ENCODE assay signal across 12 cellular contexts in the genomic region with DNA sequence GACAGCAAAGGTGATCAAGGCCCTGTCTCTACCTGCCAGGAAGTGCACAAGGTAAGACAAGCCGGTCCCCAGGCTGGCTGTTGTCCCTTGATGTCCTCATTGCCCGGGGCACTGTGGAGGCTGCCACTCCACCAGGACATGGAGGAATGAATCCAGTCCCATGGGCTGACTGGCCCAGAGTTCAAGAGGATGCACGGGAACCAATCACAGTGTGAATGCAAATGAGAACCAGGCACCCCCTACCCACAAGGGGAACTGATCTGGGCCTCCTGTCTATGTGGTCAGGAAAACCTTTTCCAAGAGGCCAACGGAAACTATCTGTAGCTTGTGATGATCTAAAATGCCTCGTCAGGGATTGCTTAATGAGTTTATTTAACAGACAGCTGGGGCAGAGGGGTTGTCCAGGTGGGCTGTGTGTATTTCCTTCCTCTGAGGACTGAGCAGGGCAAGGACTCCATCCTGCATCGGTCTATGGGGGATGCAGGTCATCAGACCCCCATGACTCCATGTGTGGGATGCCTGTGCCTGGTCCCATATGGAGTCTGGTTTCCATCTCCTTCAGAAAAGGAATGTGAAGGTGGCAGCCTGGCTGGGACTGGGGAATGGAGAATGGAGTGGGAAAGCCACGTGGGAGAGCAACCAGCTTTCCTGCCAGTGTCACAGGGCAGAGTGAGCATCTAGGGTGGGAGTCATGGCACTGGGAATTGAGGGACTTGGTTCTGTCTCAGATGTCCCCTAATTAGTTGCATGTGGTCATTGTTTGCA.
DNase-seq lines count a peak whose midpoint lies in the region; ATAC-seq and TF ChIP-seq lines count a peak whose summit lies in the region.
"Had no signal": no experiment of that assay in that cellular context is flagged by ENCODE, and none has a peak within 500 bp of the region (broad histone marks: within the 10 kb centered on the region; RNA-seq: fewer than 3 reads in every experiment).

No MANE protein-coding gene starts in this region.

- no peak overlapping the region for H3K4me3 Mint-ChIP-seq in activated T-cell treated with anti-CD3 and anti-CD28 coated beads, Interleukin-2, amount 50 U/mL, for 24 hours
- no peak overlapping the region for H3K4me3 Mint-ChIP-seq in stimulated activated naive B cell treated with anti-CD40 and anti-IgM and Interleukin-4, amounts not matched to agents 10 μg/mL and 1 μg/mL and 100 μg/mL, for 72 hours
- H3K4me3 Mint-ChIP-seq in glutamatergic neuron (ENCODE audit: unreplicated experiment), result no peak overlapping the region

- peak; percentile 32 for DNase-seq in activated T-cell treated with anti-CD3 and anti-CD28 coated beads, Interleukin-2, amount 50 U/mL, for 24 hours
- DNase-seq in activated T-cell treated with anti-CD3 and anti-CD28 coated beads for 4 hours (no peak), NB4 (ENCODE audit: low read depth) (peak; percentile 78), ecto neural progenitor cell (ENCODE audit: low spot score) (peak; percentile 43), glutamatergic neuron (no peak), NCI-H526 (lab: John Stamatoyannopoulos, UW) (no peak), DMS153 treated with DMSO at 0.1 percent for 48 hours (lab: John Stamatoyannopoulos, UW; ENCODE audit: unreplicated experiment) (no peak)
- DNase-seq in stimulated activated naive B cell treated with anti-CD40 and anti-IgM and Interleukin-4, amounts not matched to agents 10 μg/mL and 1 μg/mL and 100 μg/mL, for 72 hours, result peak; percentile 0
- DNase-seq: amniotic stem cell, IMR-90, mammary epithelial cell had no signal

- no peak overlapping the region for H3K4me3 ChIP-seq in NB4 (ENCODE audit: low read depth, low read length)
- H3K4me3 ChIP-seq: tibial nerve had no signal

- TF ChIP-seq POLR2A in NB4 (IDR thresholded peaks at IDR 0.05; ENCODE audit: extremely low read depth, insufficient read length), result no peak

- H3K27me3 Mint-ChIP-seq in activated T-cell treated with anti-CD3 and anti-CD28 coated beads, Interleukin-2, amount 50 U/mL, for 24 hours, result no peaks in the 10 kb centered on the region
- no peaks in the 10 kb centered on the region for H3K27me3 Mint-ChIP-seq in stimulated activated naive B cell treated with anti-CD40 and anti-IgM and Interleukin-4, amounts not matched to agents 10 μg/mL and 1 μg/mL and 100 μg/mL, for 72 hours
- peaks cover 7% of the 10 kb centered on the region for H3K27me3 Mint-ChIP-seq in glutamatergic neuron (ENCODE audit: unreplicated experiment)

- no peak for ATAC-seq in stimulated activated naive B cell treated with anti-CD40 and anti-IgM and Interleukin-4, amounts not matched to agents 10 μg/mL and 1 μg/mL and 100 μg/mL, for 72 hours (replicated peaks)

- peak overlapping the region; percentile 28 for H3K27ac Mint-ChIP-seq in activated T-cell treated with anti-CD3 and anti-CD28 coated beads, Interleukin-2, amount 50 U/mL, for 24 hours
- no peak overlapping the region for H3K27ac Mint-ChIP-seq in stimulated activated naive B cell treated with anti-CD40 and anti-IgM and Interleukin-4, amounts not matched to agents 10 μg/mL and 1 μg/mL and 100 μg/mL, for 72 hours
- H3K27ac Mint-ChIP-seq in glutamatergic neuron (ENCODE audit: unreplicated experiment), result no peak overlapping the region

- peaks cover 29% of the 10 kb centered on the region for H3K4me1 Mint-ChIP-seq in activated T-cell treated with anti-CD3 and anti-CD28 coated beads, Interleukin-2, amount 50 U/mL, for 24 hours (ENCODE audit: low read depth)
- peaks cover 37 to 58% of the 10 kb centered on the region in 2 donors for H3K4me1 Mint-ChIP-seq in stimulated activated naive B cell treated with anti-CD40 and anti-IgM and Interleukin-4, amounts not matched to agents 10 μg/mL and 1 μg/mL and 100 μg/mL, for 72 hours
- peaks cover 17% of the 10 kb centered on the region for H3K4me1 Mint-ChIP-seq in glutamatergic neuron (ENCODE audit: low read depth, unreplicated experiment)

- H3K9me3 Mint-ChIP-seq in activated T-cell treated with anti-CD3 and anti-CD28 coated beads, Interleukin-2, amount 50 U/mL, for 24 hours, result peaks cover 3% of the 10 kb centered on the region
- peaks cover 0 to 3% of the 10 kb centered on the region in 2 donors for H3K9me3 Mint-ChIP-seq in stimulated activated naive B cell treated with anti-CD40 and anti-IgM and Interleukin-4, amounts not matched to agents 10 μg/mL and 1 μg/mL and 100 μg/mL, for 72 hours
- peaks cover 2% of the 10 kb centered on the region for H3K9me3 Mint-ChIP-seq in glutamatergic neuron (ENCODE audit: unreplicated experiment)

- peaks cover 18% of the 10 kb centered on the region for H3K36me3 Mint-ChIP-seq in activated T-cell treated with anti-CD3 and anti-CD28 coated beads, Interleukin-2, amount 50 U/mL, for 24 hours (ENCODE audit: low read depth)
- peaks cover 25 to 38% of the 10 kb centered on the region in 2 donors for H3K36me3 Mint-ChIP-seq in stimulated activated naive B cell treated with anti-CD40 and anti-IgM and Interleukin-4, amounts not matched to agents 10 μg/mL and 1 μg/mL and 100 μg/mL, for 72 hours
- no peaks in the 10 kb centered on the region for H3K36me3 Mint-ChIP-seq in glutamatergic neuron (ENCODE audit: unreplicated experiment)

- TF ChIP-seq CTCF in NB4 (IDR thresholded peaks at IDR 0.05; ENCODE audit: low read depth, low read length) (no peak), glutamatergic neuron (IDR thresholded peaks at IDR 0.05; ENCODE audit: partially characterized antibody, unreplicated experiment) (no peak)

Comparison
In these comparisons a context has a peak if more than half of its experiments do, and no peak if none do; other contexts are left out.
1. DNase-seq: peak in activated T-cell treated with anti-CD3 and anti-CD28 coated beads, Interleukin-2, amount 50 U/mL, for 24 hours (single experiment), NB4 (single experiment), ecto neural progenitor cell (single experiment) and stimulated activated naive B cell treated with anti-CD40 and anti-IgM and Interleukin-4, amounts not matched to agents 10 μg/mL and 1 μg/mL and 100 μg/mL, for 72 hours (single experiment); none in activated T-cell treated with anti-CD3 and anti-CD28 coated beads for 4 hours (single experiment), glutamatergic neuron (single experiment), NCI-H526 (0 of 2) and DMS153 treated with DMSO at 0.1 percent for 48 hours (single experiment).